ENCODE assay signal across 9 cellular contexts in the genomic region with DNA sequence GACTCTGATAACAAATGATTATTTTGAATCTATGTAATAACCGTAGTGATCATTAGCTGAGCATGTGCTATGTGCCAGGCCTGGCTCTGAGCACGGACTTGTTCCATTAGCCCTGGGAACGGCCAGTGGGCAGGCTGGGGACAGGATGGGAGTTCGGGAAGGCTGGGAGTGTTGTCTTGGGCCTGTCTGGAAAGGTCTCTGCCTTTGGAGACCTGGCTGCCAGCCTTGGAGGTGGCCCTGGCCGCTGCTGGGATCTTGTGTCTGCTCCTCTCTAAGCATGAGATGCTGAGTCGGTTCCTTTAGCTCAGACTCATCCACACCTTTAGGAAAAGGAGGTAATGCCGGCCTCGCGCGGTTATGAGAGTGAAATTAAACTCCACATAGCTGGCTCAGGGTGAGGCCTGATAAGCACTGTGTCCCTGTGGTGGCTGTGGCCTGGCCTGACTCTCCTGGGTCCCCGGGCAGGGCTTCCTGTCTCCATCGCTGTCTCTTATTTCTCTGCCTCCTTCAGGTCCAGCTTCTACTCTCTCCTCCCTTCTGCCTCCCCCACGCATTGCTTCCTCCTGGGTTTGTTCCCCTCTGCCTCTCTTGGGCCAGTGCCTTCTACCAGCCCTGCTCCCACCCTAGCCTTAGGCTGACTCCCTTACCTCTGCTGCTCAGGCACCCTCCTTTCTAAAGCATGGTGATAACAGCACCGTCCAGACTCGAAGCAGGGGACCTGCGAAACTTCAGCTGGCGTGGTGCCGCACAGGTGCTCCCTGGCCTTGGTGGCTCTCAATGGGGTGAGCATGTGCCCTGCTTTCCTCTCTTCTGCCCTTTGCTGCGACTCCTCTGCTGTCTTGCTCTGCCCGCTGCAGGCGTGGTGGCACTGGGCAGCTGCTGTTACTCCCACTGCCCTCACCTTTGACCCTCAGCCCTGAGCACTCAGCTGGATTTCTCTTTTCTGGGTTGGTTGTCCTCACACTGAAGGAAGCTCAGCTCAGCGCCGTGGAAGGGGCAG. TPM values are rescaled to one million over a fixed set of nuclear protein-coding genes. Genes with fewer than 3 reads are reported as not detected.
DNase-seq lines count a peak whose midpoint lies in the region; ATAC-seq and TF ChIP-seq lines count a peak whose summit lies in the region.
"Had no signal": no experiment of that assay in that cellular context is flagged by ENCODE, and none has a peak within 500 bp of the region (broad histone marks: within the 10 kb centered on the region; RNA-seq: fewer than 3 reads in every experiment).

No MANE protein-coding gene starts in this region.

- peaks cover 18% of the 10 kb centered on the region for H3K36me3 Mint-ChIP-seq in activated CD4-positive, alpha-beta memory T cell treated with anti-CD3 and anti-CD28 coated beads for 36 hours
- peaks cover 0 to 23% (median 0%) of the 10 kb centered on the region in 5 donors for H3K36me3 Mint-ChIP-seq in naive thymus-derived CD4-positive, alpha-beta T cell

- H3K36me3 ChIP-seq in BLaER1 treated with 17β-estradiol and CSF1 and Interleukin-3, amounts not matched to agents 10 nM and 100 nM, result peaks cover 3 to 61% (median 24%) of the 10 kb centered on the region in 11 experiments; a peak in 18 of 22 replicates
- H3K36me3 ChIP-seq in naive thymus-derived CD4-positive, alpha-beta T cell (ENCODE audit: control insufficient read depth in 2 of 3, insufficient read depth in 3 of 3, low read length in 3 of 3), result no peaks in the 10 kb centered on the region

- POLR2A ChIA-PET in activated CD4-positive, alpha-beta memory T cell treated with anti-CD3 and anti-CD28 coated beads for 36 hours (lab: Charles Lee), result interaction anchor here (0.7 to 2.6 kb wide), 11 partner anchors 8 to 40 kb away, joined by 3 to 15 read pairs (median 4); no protein-coding TSS in a partner anchor
- POLR2A ChIA-PET in naive thymus-derived CD4-positive, alpha-beta T cell (lab: Charles Lee), result interaction anchor here (0.8 to 1.5 kb wide), 5 partner anchors 8 to 308 kb away, joined by 3 to 4 read pairs (median 3); no protein-coding TSS in a partner anchor

- H3K27ac Mint-ChIP-seq in activated CD4-positive, alpha-beta memory T cell treated with anti-CD3 and anti-CD28 coated beads for 36 hours, result peak overlapping the region; percentile 89
- peak overlapping the region; percentile 69 to 99 (median 92) for H3K27ac Mint-ChIP-seq in naive thymus-derived CD4-positive, alpha-beta T cell

- peak; percentile 42 for ATAC-seq in HG02678 (IDR thresholded peaks at IDR 0.05; ENCODE audit: unreplicated experiment)
- ATAC-seq in naive thymus-derived CD4-positive, alpha-beta T cell, result peak; percentile 23

- peak overlapping the region in 1 of 10 experiments; percentile 6; a peak in 1 of 20 replicates for H3K4me3 ChIP-seq in BLaER1 treated with 17β-estradiol and CSF1 and Interleukin-3, amounts not matched to agents 10 nM and 100 nM
- peak overlapping the region; percentile 19 for H3K4me3 ChIP-seq in naive thymus-derived CD4-positive, alpha-beta T cell (ENCODE audit: low read length)

- H3K4me2 ChIP-seq in BLaER1 treated with 17β-estradiol and CSF1 and Interleukin-3, amounts not matched to agents 10 nM and 100 nM, result peak overlapping the region; percentile 77 to 99 (median 93)

- H4K20me1 ChIP-seq in BLaER1 treated with 17β-estradiol and CSF1 and Interleukin-3, amounts not matched to agents 10 nM and 100 nM, result peaks cover 10 to 79% (median 25%) of the 10 kb centered on the region in 11 experiments; a peak in 16 of 22 replicates

- peak overlapping the region; percentile 49 to 78 (median 71); a peak in 20 of 22 replicates for H3K9ac ChIP-seq in BLaER1 treated with 17β-estradiol and CSF1 and Interleukin-3, amounts not matched to agents 10 nM and 100 nM

- peaks cover 95 to 100% (median 100%) of the 10 kb centered on the region in 10 experiments for H3K4me1 ChIP-seq in BLaER1 treated with 17β-estradiol and CSF1 and Interleukin-3, amounts not matched to agents 10 nM and 100 nM
- H3K4me1 ChIP-seq in naive thymus-derived CD4-positive, alpha-beta T cell (ENCODE audit: control insufficient read depth in 2 of 2, insufficient read depth in 2 of 2, low read length in 2 of 2), result peaks cover 93 to 98% of the 10 kb centered on the region in 2 donors

- H3K4me3 Mint-ChIP-seq in activated CD4-positive, alpha-beta memory T cell treated with anti-CD3 and anti-CD28 coated beads for 36 hours, result no peak overlapping the region
- peak overlapping the region; percentile 42 to 89 (median 72) for H3K4me3 Mint-ChIP-seq in naive thymus-derived CD4-positive, alpha-beta T cell

- H3K27me3 Mint-ChIP-seq in activated CD4-positive, alpha-beta memory T cell treated with anti-CD3 and anti-CD28 coated beads for 36 hours, result no peaks in the 10 kb centered on the region
- H3K27me3 Mint-ChIP-seq in naive thymus-derived CD4-positive, alpha-beta T cell, result no peaks in the 10 kb centered on the region

- TF ChIP-seq CTCF in GM10266 (IDR thresholded peaks at IDR 0.05; ENCODE audit: control insufficient read depth, insufficient read depth, low read depth, missing control alignments), result no peak

- no peaks in the 10 kb centered on the region for H3K27me3 ChIP-seq in BLaER1 treated with 17β-estradiol and CSF1 and Interleukin-3, amounts not matched to agents 10 nM and 100 nM
- H3K27me3 ChIP-seq in naive thymus-derived CD4-positive, alpha-beta T cell (ENCODE audit: control insufficient read depth in 2 of 2, insufficient read depth in 2 of 2, low read length in 2 of 2), result no peaks in the 10 kb centered on the region

- peak; percentile 59 for DNase-seq in activated CD4-positive, alpha-beta memory T cell treated with anti-CD3 and anti-CD28 coated beads for 36 hours
- DNase-seq in naive thymus-derived CD4-positive, alpha-beta T cell, result peak in 1 of 9 donors; percentile 6
- DNase-seq in NCI-H2107 (lab: John Stamatoyannopoulos, UW) (no peak), GM10266 (ENCODE audit: extremely low spot score) (no peak), dermis blood vessel endothelial cell (no peak), NCI-H2227 (lab: John Stamatoyannopoulos, UW; ENCODE audit: unreplicated experiment) (no peak)
- DNase-seq: NCI-H526 treated with DMSO at 0.1 percent for 48 hours had no signal

- peaks cover 98% of the 10 kb centered on the region for H3K4me1 Mint-ChIP-seq in activated CD4-positive, alpha-beta memory T cell treated with anti-CD3 and anti-CD28 coated beads for 36 hours (ENCODE audit: low read depth)
- peaks cover 58 to 100% (median 96%) of the 10 kb centered on the region in 7 donors for H3K4me1 Mint-ChIP-seq in naive thymus-derived CD4-positive, alpha-beta T cell

- CTCF ChIA-PET in activated CD4-positive, alpha-beta memory T cell treated with anti-CD3 and anti-CD28 coated beads for 36 hours (lab: Charles Lee), result interaction anchor here (0.9 to 1.6 kb wide), 5 partner anchors 11 to 210 kb away, joined by 3 to 5 read pairs (median 4); no protein-coding TSS in a partner anchor
- CTCF ChIA-PET in naive thymus-derived CD4-positive, alpha-beta T cell (lab: Charles Lee), result interaction anchor here (0.6 to 2.1 kb wide), 5 partner anchors 9 to 297 kb away, joined by 3 to 5 read pairs (median 5); no protein-coding TSS in a partner anchor

- H3K27ac ChIP-seq in BLaER1 treated with 17β-estradiol and CSF1 and Interleukin-3, amounts not matched to agents 10 nM and 100 nM, result peak overlapping the region; percentile 17 to 100 (median 96); a peak in 21 of 22 replicates
- H3K27ac ChIP-seq in naive thymus-derived CD4-positive, alpha-beta T cell (ENCODE audit: low read depth, low read length), result peak overlapping the region; percentile 52

- H3K9me3 ChIP-seq in BLaER1 treated with 17β-estradiol and CSF1 and Interleukin-3, amounts not matched to agents 10 nM and 100 nM (replicated peaks in 1 of 11), result no peaks in the 10 kb centered on the region; a peak in 1 of 22 replicates
- no peaks in the 10 kb centered on the region for H3K9me3 ChIP-seq in naive thymus-derived CD4-positive, alpha-beta T cell (ENCODE audit: control insufficient read depth in 2 of 3, low read length in 3 of 3)

- no peaks in the 10 kb centered on the region for H3K9me3 Mint-ChIP-seq in activated CD4-positive, alpha-beta memory T cell treated with anti-CD3 and anti-CD28 coated beads for 36 hours
- no peaks in the 10 kb centered on the region for H3K9me3 Mint-ChIP-seq in naive thymus-derived CD4-positive, alpha-beta T cell

- intact Hi-C loops in activated CD4-positive, alpha-beta memory T cell treated with anti-CD3 and anti-CD28 coated beads for 36 hours (cut with micrococcal nuclease), result no loop called here
- intact Hi-C loops in naive thymus-derived CD4-positive, alpha-beta T cell (cut with micrococcal nuclease), result loop anchor here (1.0 to 5.0 kb wide), 2 partner anchors 166 to 210 kb away; no protein-coding TSS in a partner anchor

RNA-seq across cellular contexts. Expression of a gene that starts 41.8 kb away (rescaled TPM):
- total RNA-seq in activated CD4-positive, alpha-beta memory T cell treated with anti-CD3 and anti-CD28 coated beads for 36 hours, result 10 to 100 TPM; 81.8 to 85.8 TPM
- 100 to 1,000 TPM in 4 of 5 experiments, 10 to 100 TPM in 1; 75.3 to 134 (median 109) TPM for total RNA-seq in naive thymus-derived CD4-positive, alpha-beta T cell
- polyA plus RNA-seq in naive thymus-derived CD4-positive, alpha-beta T cell, result 10 to 100 TPM; 30.8 to 73.0 TPM
- total RNA-seq in dermis blood vessel endothelial cell, result 51.1 and 51.6 TPM in 2 replicates
